20 cellular contexts compared by ENCODE assay signal in genomic region chr4:21815651-21816050, GRCh38.
DNase-seq lines count a peak whose midpoint lies in the region; TF ChIP-seq lines count a peak whose summit lies in the region.
"Had no signal": no experiment of that assay in that cellular context is flagged by ENCODE, and none has a peak within 500 bp of the region (broad histone marks: within the 10 kb centered on the region; RNA-seq: fewer than 3 reads in every experiment).

No MANE protein-coding gene starts in this region.

- in situ Hi-C loops in G401 (cut with HindIII; ENCODE audit: low sequenced_read_pairs), result no loop called here

- no peak overlapping the region for H3K4me3 Mint-ChIP-seq in MCF 10A (ENCODE audit: unreplicated experiment)
- H3K4me3 Mint-ChIP-seq: CD14-positive monocyte; CD4-positive, alpha-beta memory T cell; CD4-positive, CD25-positive, alpha-beta regulatory T cell; CD8-positive, alpha-beta memory T cell had no signal

- H3K27ac Mint-ChIP-seq in MCF 10A (ENCODE audit: low read depth, unreplicated experiment), result no peak overlapping the region
- H3K27ac Mint-ChIP-seq: CD14-positive monocyte; CD4-positive, alpha-beta memory T cell; CD4-positive, CD25-positive, alpha-beta regulatory T cell; CD8-positive, alpha-beta memory T cell had no signal

- no TSS peak for BruUV-seq in MCF 10A (replicated peaks; lab: Mats Ljungman, UMichigan)

- DNase-seq in G401 (ENCODE audit: low spot score), result peak; percentile 70
- DNase-seq in NCI-H524 treated with DMSO at 0.1 percent for 48 hours (lab: John Stamatoyannopoulos, UW), result peak; percentile 8
- peak; percentile 33 for DNase-seq in cerebellum (ENCODE audit: low spot score)
- no peak for DNase-seq in NCI-H1436 (lab: John Stamatoyannopoulos, UW)
- DNase-seq in MCF 10A (ENCODE audit: unreplicated experiment), result no peak
- DNase-seq in activated gamma-delta T cell treated with Interleukin-2 at 50 U/mL for 16 hours, result no peak
- DNase-seq: 8988T; ACHN; BE2C; CD4-positive, alpha-beta memory T cell; CD4-positive, CD25-positive, alpha-beta regulatory T cell; CD8-positive, alpha-beta memory T cell; COR-L47; DMS153; DMS53; DMS79; DND-41; EL; GF-D8 had no signal

- no peaks in the 10 kb centered on the region for H3K4me1 Mint-ChIP-seq in MCF 10A (ENCODE audit: insufficient read depth, unreplicated experiment)
- H3K4me1 Mint-ChIP-seq: CD14-positive monocyte; CD4-positive, alpha-beta memory T cell; CD4-positive, CD25-positive, alpha-beta regulatory T cell; CD8-positive, alpha-beta memory T cell had no signal

- no peaks in the 10 kb centered on the region for H3K36me3 Mint-ChIP-seq in MCF 10A (ENCODE audit: insufficient read depth, unreplicated experiment)
- H3K36me3 Mint-ChIP-seq: CD14-positive monocyte; CD4-positive, alpha-beta memory T cell; CD8-positive, alpha-beta memory T cell had no signal

- CTCF ChIA-PET in MCF 10A (lab: Yijun Ruan, JAX), result interaction anchor here (0.9 to 2.5 kb wide), 2 partner anchors 27 to 573 kb away, joined by 5 to 10 read pairs; no protein-coding TSS in a partner anchor

- POLR2A ChIA-PET in MCF 10A (lab: Yijun Ruan, JAX), result no interaction called here

- TF ChIP-seq CTCF in MCF 10A (IDR thresholded peaks at IDR 0.05; ENCODE audit: unreplicated experiment), result no peak

- H3K27me3 Mint-ChIP-seq in MCF 10A (ENCODE audit: insufficient read depth, unreplicated experiment), result no peaks in the 10 kb centered on the region
- H3K27me3 Mint-ChIP-seq: CD4-positive, alpha-beta memory T cell; CD4-positive, CD25-positive, alpha-beta regulatory T cell; CD8-positive, alpha-beta memory T cell had no signal

- intact Hi-C loops in MCF 10A (cut with micrococcal nuclease), result no loop called here

- H3K9me3 Mint-ChIP-seq in MCF 10A (ENCODE audit: unreplicated experiment), result peaks cover 19% of the 10 kb centered on the region

Comparison
In these comparisons a context has a peak if more than half of its experiments do, and no peak if none do; other contexts are left out.
1. DNase-seq: peak in G401 (single experiment), NCI-H524 treated with DMSO at 0.1 percent for 48 hours (single experiment) and cerebellum (single experiment); none in NCI-H1436 (single experiment), MCF 10A (single experiment) and activated gamma-delta T cell treated with Interleukin-2 at 50 U/mL for 16 hours (single experiment).